ENCODE assay signal across 9 cellular contexts in the genomic region with DNA sequence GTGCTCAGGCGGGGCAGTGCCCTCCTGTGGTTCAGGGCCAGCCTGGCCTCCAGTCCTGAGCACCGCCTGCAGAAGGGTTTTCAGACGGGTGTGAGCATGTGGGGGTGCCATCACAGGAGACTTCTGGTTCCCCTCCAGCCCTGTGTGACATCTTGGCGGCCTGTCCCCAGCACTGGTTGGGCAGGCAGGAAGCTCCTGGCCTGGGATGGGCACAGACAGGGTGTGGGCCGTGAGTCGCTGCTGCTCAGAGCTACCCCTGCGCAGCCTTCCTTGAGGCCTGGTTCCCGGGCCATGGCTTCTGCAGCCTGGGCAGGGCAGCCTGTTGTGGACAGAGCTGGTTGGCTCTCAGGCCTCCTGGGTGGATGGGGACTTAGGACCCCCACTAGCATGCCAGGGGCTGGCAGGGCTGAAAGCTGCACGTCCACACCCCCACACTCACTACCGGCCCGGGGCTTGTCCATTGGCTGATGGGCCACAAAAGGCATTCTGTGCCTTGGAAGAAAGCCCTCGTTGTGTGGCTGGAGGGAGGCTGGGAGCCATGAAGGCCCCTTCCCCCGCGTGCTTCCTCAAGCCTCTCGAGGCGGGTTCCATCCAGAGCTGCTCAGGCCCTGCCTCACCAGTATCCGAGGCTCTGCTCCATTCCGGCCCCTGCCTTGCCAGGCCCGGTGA. TPM values are rescaled to one million over a fixed set of nuclear protein-coding genes. Genes with fewer than 3 reads are reported as not detected.
DNase-seq lines count a peak whose midpoint lies in the region; ATAC-seq and TF ChIP-seq lines count a peak whose summit lies in the region.
"Had no signal": no experiment of that assay in that cellular context is flagged by ENCODE, and none has a peak within 500 bp of the region (broad histone marks: within the 10 kb centered on the region; RNA-seq: fewer than 3 reads in every experiment).

No MANE protein-coding gene starts in this region.

- H3K27ac ChIP-seq in right atrium auricular region (peak overlapping the region in 1 of 2 donors; percentile 79), ectodermal cell (ENCODE audit: insufficient read depth, low read depth, low read length, poor library complexity, severe bottlenecking) (peak overlapping the region; percentile 0), vagina (peak overlapping the region; percentile 39)
- H3K27ac ChIP-seq: hepatocyte had no signal

- TF ChIP-seq CTCF in right atrium auricular region (IDR thresholded peaks at IDR 0.05) (no peak), vagina (IDR thresholded peaks at IDR 0.05) (no peak)

- ATAC-seq in Right ventricle myocardium superior (ENCODE audit: poor library complexity) (peak; percentile 14), GM18519 (IDR thresholded peaks at IDR 0.05; ENCODE audit: low FRiP score, unreplicated experiment) (no peak), GM18511 (IDR thresholded peaks at IDR 0.05; ENCODE audit: unreplicated experiment) (no peak), HG02885 (IDR thresholded peaks at IDR 0.05; ENCODE audit: poor library complexity, unreplicated experiment) (no peak)

- H3K9me3 ChIP-seq in right atrium auricular region = no peaks in the 10 kb centered on the region
- no peaks in the 10 kb centered on the region for H3K9me3 ChIP-seq in ectodermal cell (ENCODE audit: control insufficient read depth, low read length)
- H3K9me3 ChIP-seq in vagina = no peaks in the 10 kb centered on the region

- H3K36me3 ChIP-seq in right atrium auricular region = no peaks in the 10 kb centered on the region
- H3K36me3 ChIP-seq in ectodermal cell (ENCODE audit: control insufficient read depth, insufficient read depth, low read length) = no peaks in the 10 kb centered on the region
- H3K36me3 ChIP-seq in vagina = no peaks in the 10 kb centered on the region

- DNase-seq in Right ventricle myocardium superior (peak; percentile 61), right atrium auricular region (ENCODE audit: low spot score) (no peak), myocyte (ENCODE audit: low read depth) (peak; percentile 40), vagina (ENCODE audit: extremely low spot score in 2 of 2) (no peak)

- TF ChIP-seq POLR2A in vagina (IDR thresholded peaks at IDR 0.05) = no peak

- H3K4me3 ChIP-seq in right atrium auricular region (no peak overlapping the region), ectodermal cell (ENCODE audit: insufficient read depth, low read depth, low read length) (no peak overlapping the region), vagina (no peak overlapping the region)
- H3K4me3 ChIP-seq: hepatocyte had no signal

- peaks cover 0 to 100% of the 10 kb centered on the region in 2 donors for H3K4me1 ChIP-seq in right atrium auricular region
- H3K4me1 ChIP-seq in ectodermal cell (ENCODE audit: control insufficient read depth, insufficient read depth, low read length) = peaks cover 23% of the 10 kb centered on the region
- H3K4me1 ChIP-seq in vagina = peaks cover 100% of the 10 kb centered on the region

- WGBS in ectodermal cell, 2 experiments = 75 to 77% methylated on average over 19 of the region's 19 CpGs

- no peaks in the 10 kb centered on the region for H3K27me3 ChIP-seq in right atrium auricular region
- H3K27me3 ChIP-seq in ectodermal cell (ENCODE audit: control insufficient read depth, insufficient read depth, low read length, poor library complexity, severe bottlenecking) = no peaks in the 10 kb centered on the region
- no peaks in the 10 kb centered on the region for H3K27me3 ChIP-seq in vagina
- H3K27me3 ChIP-seq: hepatocyte had no signal

- intact Hi-C loops in Right ventricle myocardium superior (cut with DNase I) (no loop called here), vagina (cut with DNase I) (no loop called here)

RNA-seq across cellular contexts. Expression of a gene that starts 58.7 kb away (rescaled TPM):
- 89.0 TPM for total RNA-seq in Right ventricle myocardium superior
- total RNA-seq in right atrium auricular region = 10 to 100 TPM; 34.5 to 50.8 TPM
- polyA plus RNA-seq in ectodermal cell (2013, experiment 1 of 4) = 36.1 TPM
- polyA plus RNA-seq in ectodermal cell (2013, experiment 2 of 4) = 39.2 TPM
- 34.4 TPM for polyA plus RNA-seq in ectodermal cell (2013, experiment 3 of 4)
- 36.5 TPM for polyA plus RNA-seq in ectodermal cell (2013, experiment 4 of 4)
- 20.5 and 25.4 TPM in 2 replicates for total RNA-seq in myocyte
- polyA plus RNA-seq in myocyte (2012) = 20.8 TPM
- 49.4 TPM for total RNA-seq in vagina

Comparison
In these comparisons a context has a peak if more than half of its experiments do, and no peak if none do; other contexts are left out.
1. DNase-seq: peak in Right ventricle myocardium superior (single experiment) and myocyte (single experiment); none in right atrium auricular region (single experiment) and vagina (0 of 2).